8 cellular contexts compared by ENCODE assay signal in the genomic region with DNA sequence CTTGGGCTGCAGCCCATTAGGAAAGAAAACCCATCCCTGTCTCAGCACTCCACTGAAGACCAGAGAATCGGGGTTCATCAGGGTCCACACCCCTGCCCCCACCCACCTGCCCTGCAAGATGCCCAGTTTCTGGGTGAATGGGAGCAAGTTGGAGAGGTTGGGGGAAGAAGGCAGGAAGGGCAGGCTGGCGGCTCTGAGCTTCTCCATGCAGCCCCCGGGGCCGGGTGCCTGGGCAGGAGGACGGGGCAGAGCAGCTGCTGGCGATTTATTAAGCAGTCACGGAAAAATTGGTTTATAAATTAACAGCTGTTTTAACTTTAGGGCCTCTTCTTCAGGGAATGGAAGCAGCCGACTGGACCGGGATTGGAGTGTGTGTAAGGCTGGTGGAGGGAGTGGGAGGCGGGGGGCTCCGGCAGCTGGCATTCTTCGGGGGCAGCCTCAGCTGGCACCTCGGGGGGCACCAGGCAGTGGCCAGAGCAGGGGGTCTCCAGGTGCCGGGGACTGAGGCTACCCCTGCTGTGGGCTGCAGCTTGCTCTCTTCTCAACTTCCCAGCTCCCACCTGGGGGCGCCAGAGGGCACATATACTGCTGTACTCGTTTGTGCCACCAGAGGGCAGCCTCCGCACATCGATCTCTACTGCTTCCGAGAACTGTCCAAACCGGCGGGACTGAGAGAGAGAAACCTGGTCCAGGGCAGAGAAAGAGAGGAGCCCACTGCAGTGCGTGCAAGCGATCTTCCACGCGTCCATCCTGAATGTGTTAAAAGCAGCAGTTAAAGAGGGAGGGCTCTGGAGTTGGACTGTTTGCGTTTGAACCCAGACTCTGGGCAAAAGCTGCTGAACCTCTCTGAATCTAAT. TPM values are rescaled to one million over a fixed set of nuclear protein-coding genes. Genes with fewer than 3 reads are reported as not detected.
DNase-seq lines count a peak whose midpoint lies in the region; ATAC-seq and TF ChIP-seq lines count a peak whose summit lies in the region.

No MANE protein-coding gene starts in this region.

- CTCF ChIA-PET in AG04449 (lab: Yijun Ruan, JAX): interaction anchor here (0.6 to 23.4 kb wide), 64 partner anchors 9 to 413 kb away, joined by 3 to 822 read pairs (median 6); a partner anchor contains a TSS
- CTCF ChIA-PET in naive thymus-derived CD4-positive, alpha-beta T cell (lab: Charles Lee): interaction anchor here (0.5 to 8.9 kb wide), 35 partner anchors 14 to 491 kb away, joined by 3 to 104 read pairs (median 4); a partner anchor contains a TSS

- peak overlapping the region; percentile 62 to 90 (median 78) for H3K4me3 Mint-ChIP-seq in IgD-negative memory B cell
- H3K4me3 Mint-ChIP-seq in naive thymus-derived CD4-positive, alpha-beta T cell: peak overlapping the region in 8 of 10 donors; percentile 34 to 82 (median 58)

- no peaks in the 10 kb centered on the region for H3K9me3 Mint-ChIP-seq in IgD-negative memory B cell
- peaks cover 0 to 1% (median 0%) of the 10 kb centered on the region in 11 donors for H3K9me3 Mint-ChIP-seq in naive thymus-derived CD4-positive, alpha-beta T cell

- TF ChIP-seq CTCF in AG04449 (IDR thresholded peaks at IDR 0.05; ENCODE audit: insufficient read depth, low read length, missing control alignments): peak; percentile 100
- TF ChIP-seq CTCF in epithelial cell of esophagus (IDR thresholded peaks at IDR 0.05; ENCODE audit: insufficient read depth, low read depth, low read length, missing control alignments): peak; percentile 100

- H3K4me1 ChIP-seq in naive thymus-derived CD4-positive, alpha-beta T cell (ENCODE audit: control insufficient read depth in 2 of 2, insufficient read depth in 2 of 2, low read length in 2 of 2): peaks cover 12 to 26% of the 10 kb centered on the region in 2 donors

- H3K27me3 ChIP-seq in naive thymus-derived CD4-positive, alpha-beta T cell (ENCODE audit: control insufficient read depth in 2 of 2, insufficient read depth in 2 of 2, low read length in 2 of 2): peaks cover 3 to 7% of the 10 kb centered on the region in 2 donors

- peaks cover 13% of the 10 kb centered on the region for H3K27me3 Mint-ChIP-seq in IgD-negative memory B cell
- peaks cover 5 to 69% (median 18%) of the 10 kb centered on the region in 5 donors for H3K27me3 Mint-ChIP-seq in naive thymus-derived CD4-positive, alpha-beta T cell

- no peaks in the 10 kb centered on the region for H3K36me3 Mint-ChIP-seq in IgD-negative memory B cell
- peaks cover 0 to 1% (median 0%) of the 10 kb centered on the region in 5 donors for H3K36me3 Mint-ChIP-seq in naive thymus-derived CD4-positive, alpha-beta T cell

- peak overlapping the region in 2 of 3 donors; percentile 46 to 69 for H3K27ac Mint-ChIP-seq in IgD-negative memory B cell
- peak overlapping the region in 4 of 9 donors; percentile 10 to 74 (median 66) for H3K27ac Mint-ChIP-seq in naive thymus-derived CD4-positive, alpha-beta T cell

- H3K36me3 ChIP-seq in naive thymus-derived CD4-positive, alpha-beta T cell (ENCODE audit: control insufficient read depth in 2 of 3, insufficient read depth in 3 of 3, low read length in 3 of 3): no peaks in the 10 kb centered on the region

- DNase-seq in AG04449 (ENCODE audit: low read depth, low spot score): no peak
- peak; percentile 68 for DNase-seq in OCI-M2 (lab: John Stamatoyannopoulos, UW; ENCODE audit: unreplicated experiment)
- DNase-seq in activated T-cell treated with anti-CD3 and anti-CD28 coated beads for 1 hour (ENCODE audit: low read depth): peak; percentile 89
- peak; percentile 75 for DNase-seq in epithelial cell of esophagus (ENCODE audit: low read depth)
- peak; percentile 74 to 95 (median 86) for DNase-seq in naive thymus-derived CD4-positive, alpha-beta T cell
- peak; percentile 71 to 76 for DNase-seq in stimulated activated CD8-positive, alpha-beta memory T cell treated with anti-CD3 and anti-CD28 coated beads, Interleukin-7, amount 100 ng/mL, for 4 hours (ENCODE audit: low read depth in 2 of 2)

- H3K9me3 ChIP-seq in naive thymus-derived CD4-positive, alpha-beta T cell (ENCODE audit: control insufficient read depth in 2 of 3, low read length in 3 of 3): no peaks in the 10 kb centered on the region

- H3K4me3 ChIP-seq in AG04449 (ENCODE audit: low read depth, low read length) (peak overlapping the region; percentile 8; the same call in 1 of the 2 replicates), epithelial cell of esophagus (ENCODE audit: low read length) (no peak overlapping the region)
- peak overlapping the region; percentile 41 for H3K4me3 ChIP-seq in naive thymus-derived CD4-positive, alpha-beta T cell (ENCODE audit: low read length)

- H3K4me1 Mint-ChIP-seq in IgD-negative memory B cell: peaks cover 15 to 16% (median 15%) of the 10 kb centered on the region in 3 donors
- peaks cover 15 to 38% (median 24%) of the 10 kb centered on the region in 7 donors for H3K4me1 Mint-ChIP-seq in naive thymus-derived CD4-positive, alpha-beta T cell

- H3K27ac ChIP-seq in naive thymus-derived CD4-positive, alpha-beta T cell (ENCODE audit: low read depth, low read length): no peak overlapping the region

- intact Hi-C loops in naive thymus-derived CD4-positive, alpha-beta T cell (cut with micrococcal nuclease): loop anchor here (1.0 to 5.0 kb wide), 16 partner anchors 13 to 359 kb away; a partner anchor contains a TSS

- POLR2A ChIA-PET in AG04449 (lab: Yijun Ruan, JAX): interaction anchor here (0.5 to 1.2 kb wide), 2 partner anchors 71 to 329 kb away, joined by 3 read pairs; no protein-coding TSS in a partner anchor
- POLR2A ChIA-PET in naive thymus-derived CD4-positive, alpha-beta T cell (lab: Charles Lee): interaction anchor here (0.7 to 2.0 kb wide), 9 partner anchors 9 to 243 kb away, joined by 3 to 8 read pairs (median 5); a partner anchor contains a TSS

- ATAC-seq in GM18867 (IDR thresholded peaks at IDR 0.05; ENCODE audit: unreplicated experiment): peak; percentile 50
- ATAC-seq in naive thymus-derived CD4-positive, alpha-beta T cell: peak; percentile 94

RNA-seq across cellular contexts. Expression of a gene that starts 5.0 kb away (rescaled TPM):
- polyA plus RNA-seq in IgD-negative memory B cell: not detected
- total RNA-seq in naive thymus-derived CD4-positive, alpha-beta T cell: not detected
- polyA plus RNA-seq in naive thymus-derived CD4-positive, alpha-beta T cell: not detected

RNA-seq across cellular contexts. Expression of a gene that starts 14.0 kb away (rescaled TPM):
- not detected for polyA plus RNA-seq in IgD-negative memory B cell
- not detected for total RNA-seq in naive thymus-derived CD4-positive, alpha-beta T cell
- not detected for polyA plus RNA-seq in naive thymus-derived CD4-positive, alpha-beta T cell

RNA-seq across cellular contexts. Expression of a gene that starts 15.2 kb away (rescaled TPM):
- polyA plus RNA-seq in IgD-negative memory B cell: 35.7 TPM
- 100 to 1,000 TPM in 2 of 5 experiments, 10 to 100 TPM in 3; 69.8 to 143 (median 99.3) TPM for total RNA-seq in naive thymus-derived CD4-positive, alpha-beta T cell
- 10 to 100 TPM; 46.7 to 56.9 TPM for polyA plus RNA-seq in naive thymus-derived CD4-positive, alpha-beta T cell

RNA-seq across cellular contexts. Expression of a gene that starts 43.4 kb away (rescaled TPM):
- not detected for polyA plus RNA-seq in IgD-negative memory B cell
- 10 to 100 TPM in 1 of 5 experiments, 1 to 10 TPM in 4; 1.7 to 10.5 (median 4.6) TPM for total RNA-seq in naive thymus-derived CD4-positive, alpha-beta T cell
- under 1 TPM in 1 of 2 donors, not detected in 1; 0.12 TPM for polyA plus RNA-seq in naive thymus-derived CD4-positive, alpha-beta T cell

RNA-seq across cellular contexts. Expression of a gene that starts 46.5 kb away (rescaled TPM):
- polyA plus RNA-seq in IgD-negative memory B cell: not detected
- total RNA-seq in naive thymus-derived CD4-positive, alpha-beta T cell: under 1 TPM in 4 of 5 experiments, not detected in 1; 0.42 to 0.89 (median 0.50) TPM
- under 1 TPM; 0.36 to 0.48 TPM for polyA plus RNA-seq in naive thymus-derived CD4-positive, alpha-beta T cell
